Comparison of ENCODE assay signal across 19 cellular contexts in genomic region chrX:19543020-19543715, GRCh38. TPM values are rescaled to one million over a fixed set of nuclear protein-coding genes. Genes with fewer than 3 reads are reported as not detected.
"Had no signal": no experiment of that assay in that cellular context is flagged by ENCODE, and none has a peak within 500 bp of the region (broad histone marks: within the 10 kb centered on the region; RNA-seq: fewer than 3 reads in every experiment).

No MANE protein-coding gene starts in this region.

- H3K9me3 ChIP-seq: esophagus squamous epithelium, psoas muscle, spleen, testis, upper lobe of right lung had no signal

- H3K27ac ChIP-seq: brain microvascular endothelial cell, esophagus squamous epithelium, psoas muscle, spleen, testis, upper lobe of right lung had no signal

- H3K4me3 ChIP-seq: dorsolateral prefrontal cortex, esophagus squamous epithelium, lung, psoas muscle, spleen, testis, upper lobe of right lung had no signal

- H3K36me3 ChIP-seq: esophagus squamous epithelium had no signal

- H3K4me3 Mint-ChIP-seq: activated T-cell treated with anti-CD3 and anti-CD28 coated beads, Interleukin-2, amount 50 U/mL, for 4 hours; naive B cell had no signal

- H3K9me3 Mint-ChIP-seq: activated T-cell treated with anti-CD3 and anti-CD28 coated beads, Interleukin-2, amount 50 U/mL, for 4 hours had no signal

- DNase-seq: activated gamma-delta T cell treated with Interleukin-2 at 50 U/mL for 16 hours; activated T-cell treated with anti-CD3 and anti-CD28 coated beads, Interleukin-2, amount 50 U/mL, for 4 hours; brain microvascular endothelial cell; esophagus squamous epithelium; foreskin fibroblast; immature natural killer cell; midbrain; naive B cell; psoas muscle; SHP77 treated with DMSO at 0.1 percent for 48 hours; spleen; stimulated activated CD4-positive, alpha-beta T cell treated with anti-CD3 and anti-CD28 coated beads, Interleukin-1b, Interleukin-23, amount 100 ng/mL, for 48 hours; stimulated activated naive CD4-positive, alpha-beta T cell treated with Interleukin-2 at 50 U/mL for 16 hours; T1000; testis; upper lobe of right lung had no signal

- H3K27me3 ChIP-seq: brain microvascular endothelial cell, esophagus squamous epithelium, spleen, testis, upper lobe of right lung had no signal

- H3K27me3 Mint-ChIP-seq: naive B cell had no signal

- H3K4me1 ChIP-seq: esophagus squamous epithelium, psoas muscle, testis, upper lobe of right lung had no signal

- ATAC-seq: activated T-cell treated with anti-CD3 and anti-CD28 coated beads, Interleukin-2, amount 50 U/mL, for 4 hours; psoas muscle; sciatic nerve had no signal

RNA-seq across cellular contexts. Expression of gene MAP3K15, which starts 27.9 kb away (rescaled TPM):
- total RNA-seq: esophagus squamous epithelium had no signal
- polyA plus RNA-seq: immature natural killer cell had no signal
